Comparison of ENCODE assay signal across 1 cellular context in the genomic region with DNA sequence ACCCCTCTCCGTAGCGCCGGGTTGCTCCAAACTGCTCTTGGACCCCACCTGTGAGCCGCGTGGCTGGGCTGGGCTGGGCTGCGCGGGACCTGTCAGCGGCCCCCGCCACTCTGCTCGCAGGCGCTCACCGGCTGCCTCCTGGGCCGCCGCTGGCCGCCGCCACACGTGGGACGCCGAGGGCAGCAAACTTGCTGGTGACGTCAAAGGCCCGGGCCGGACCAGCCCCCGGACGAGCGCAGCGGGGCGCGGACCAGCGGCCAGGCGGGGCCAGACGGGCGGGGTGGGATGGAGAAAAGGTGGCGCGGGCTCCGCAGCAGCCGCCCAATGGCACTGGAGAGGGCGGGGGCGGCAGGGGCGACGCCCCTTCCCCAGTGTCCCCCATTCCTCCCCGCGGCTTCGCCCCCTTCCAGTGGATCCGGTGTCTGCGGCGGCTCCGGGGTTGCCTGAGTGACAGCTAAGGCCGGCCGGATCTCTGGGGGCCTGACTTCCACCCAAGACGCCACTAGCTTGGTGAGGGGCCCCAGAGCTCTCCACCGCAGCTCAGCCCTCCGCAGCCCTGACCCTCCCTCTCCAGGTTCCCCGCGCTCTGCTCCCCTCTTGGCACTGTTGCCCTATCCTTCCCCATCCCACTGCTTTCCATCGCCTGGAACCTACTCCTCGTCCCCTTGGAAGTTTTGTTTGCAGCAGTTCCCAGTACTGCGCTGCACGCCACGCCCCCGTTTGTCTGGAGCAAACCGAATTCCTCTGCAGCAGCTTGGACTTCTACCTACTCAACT.
TF ChIP-seq lines count a peak whose summit lies in the region.

A gene (minus strand): TSS at position 154 of the 776 bp plus-strand sequence. CDS start 800 bp downstream, outside the sequence.

TF ChIP-seq in GM23338, 12 proteins besides CTCF, POLR2A, EP300 and RAD21 (continued from another document):
- TF ChIP-seq, protein P1, sequence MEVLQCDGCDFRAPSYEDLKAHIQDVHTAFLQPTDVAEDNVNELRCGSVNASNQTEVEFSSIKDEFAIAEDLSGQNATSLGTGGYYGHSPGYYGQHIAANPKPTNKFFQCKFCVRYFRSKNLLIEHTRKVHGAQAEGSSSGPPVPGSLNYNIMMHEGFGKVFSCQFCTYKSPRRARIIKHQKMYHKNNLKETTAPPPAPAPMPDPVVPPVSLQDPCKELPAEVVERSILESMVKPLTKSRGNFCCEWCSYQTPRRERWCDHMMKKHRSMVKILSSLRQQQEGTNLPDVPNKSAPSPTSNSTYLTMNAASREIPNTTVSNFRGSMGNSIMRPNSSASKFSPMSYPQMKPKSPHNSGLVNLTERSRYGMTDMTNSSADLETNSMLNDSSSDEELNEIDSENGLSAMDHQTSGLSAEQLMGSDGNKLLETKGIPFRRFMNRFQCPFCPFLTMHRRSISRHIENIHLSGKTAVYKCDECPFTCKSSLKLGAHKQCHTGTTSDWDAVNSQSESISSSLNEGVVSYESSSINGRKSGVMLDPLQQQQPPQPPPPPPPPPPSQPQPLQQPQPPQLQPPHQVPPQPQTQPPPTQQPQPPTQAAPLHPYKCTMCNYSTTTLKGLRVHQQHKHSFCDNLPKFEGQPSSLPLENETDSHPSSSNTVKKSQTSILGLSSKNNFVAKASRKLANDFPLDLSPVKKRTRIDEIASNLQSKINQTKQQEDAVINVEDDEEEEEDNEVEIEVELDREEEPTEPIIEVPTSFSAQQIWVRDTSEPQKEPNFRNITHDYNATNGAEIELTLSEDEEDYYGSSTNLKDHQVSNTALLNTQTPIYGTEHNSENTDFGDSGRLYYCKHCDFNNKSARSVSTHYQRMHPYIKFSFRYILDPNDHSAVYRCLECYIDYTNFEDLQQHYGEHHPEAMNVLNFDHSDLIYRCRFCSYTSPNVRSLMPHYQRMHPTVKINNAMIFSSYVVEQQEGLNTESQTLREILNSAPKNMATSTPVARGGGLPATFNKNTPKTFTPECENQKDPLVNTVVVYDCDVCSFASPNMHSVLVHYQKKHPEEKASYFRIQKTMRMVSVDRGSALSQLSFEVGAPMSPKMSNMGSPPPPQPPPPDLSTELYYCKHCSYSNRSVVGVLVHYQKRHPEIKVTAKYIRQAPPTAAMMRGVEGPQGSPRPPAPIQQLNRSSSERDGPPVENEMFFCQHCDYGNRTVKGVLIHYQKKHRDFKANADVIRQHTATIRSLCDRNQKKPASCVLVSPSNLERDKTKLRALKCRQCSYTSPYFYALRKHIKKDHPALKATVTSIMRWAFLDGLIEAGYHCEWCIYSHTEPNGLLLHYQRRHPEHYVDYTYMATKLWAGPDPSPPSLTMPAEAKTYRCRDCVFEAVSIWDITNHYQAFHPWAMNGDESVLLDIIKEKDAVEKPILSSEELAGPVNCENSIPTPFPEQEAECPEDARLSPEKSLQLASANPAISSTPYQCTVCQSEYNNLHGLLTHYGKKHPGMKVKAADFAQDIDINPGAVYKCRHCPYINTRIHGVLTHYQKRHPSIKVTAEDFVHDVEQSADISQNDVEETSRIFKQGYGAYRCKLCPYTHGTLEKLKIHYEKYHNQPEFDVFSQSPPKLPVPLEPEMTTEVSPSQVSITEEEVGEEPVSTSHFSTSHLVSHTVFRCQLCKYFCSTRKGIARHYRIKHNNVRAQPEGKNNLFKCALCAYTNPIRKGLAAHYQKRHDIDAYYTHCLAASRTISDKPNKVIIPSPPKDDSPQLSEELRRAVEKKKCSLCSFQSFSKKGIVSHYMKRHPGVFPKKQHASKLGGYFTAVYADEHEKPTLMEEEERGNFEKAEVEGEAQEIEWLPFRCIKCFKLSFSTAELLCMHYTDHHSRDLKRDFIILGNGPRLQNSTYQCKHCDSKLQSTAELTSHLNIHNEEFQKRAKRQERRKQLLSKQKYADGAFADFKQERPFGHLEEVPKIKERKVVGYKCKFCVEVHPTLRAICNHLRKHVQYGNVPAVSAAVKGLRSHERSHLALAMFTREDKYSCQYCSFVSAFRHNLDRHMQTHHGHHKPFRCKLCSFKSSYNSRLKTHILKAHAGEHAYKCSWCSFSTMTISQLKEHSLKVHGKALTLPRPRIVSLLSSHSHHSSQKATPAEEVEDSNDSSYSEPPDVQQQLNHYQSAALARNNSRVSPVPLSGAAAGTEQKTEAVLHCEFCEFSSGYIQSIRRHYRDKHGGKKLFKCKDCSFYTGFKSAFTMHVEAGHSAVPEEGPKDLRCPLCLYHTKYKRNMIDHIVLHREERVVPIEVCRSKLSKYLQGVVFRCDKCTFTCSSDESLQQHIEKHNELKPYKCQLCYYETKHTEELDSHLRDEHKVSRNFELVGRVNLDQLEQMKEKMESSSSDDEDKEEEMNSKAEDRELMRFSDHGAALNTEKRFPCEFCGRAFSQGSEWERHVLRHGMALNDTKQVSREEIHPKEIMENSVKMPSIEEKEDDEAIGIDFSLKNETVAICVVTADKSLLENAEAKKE (CRISPR knock-in tag; IDR thresholded peaks at IDR 0.05): peak; percentile 6; the same call in 1 of the 2 replicates
- TF ChIP-seq, protein P2, sequence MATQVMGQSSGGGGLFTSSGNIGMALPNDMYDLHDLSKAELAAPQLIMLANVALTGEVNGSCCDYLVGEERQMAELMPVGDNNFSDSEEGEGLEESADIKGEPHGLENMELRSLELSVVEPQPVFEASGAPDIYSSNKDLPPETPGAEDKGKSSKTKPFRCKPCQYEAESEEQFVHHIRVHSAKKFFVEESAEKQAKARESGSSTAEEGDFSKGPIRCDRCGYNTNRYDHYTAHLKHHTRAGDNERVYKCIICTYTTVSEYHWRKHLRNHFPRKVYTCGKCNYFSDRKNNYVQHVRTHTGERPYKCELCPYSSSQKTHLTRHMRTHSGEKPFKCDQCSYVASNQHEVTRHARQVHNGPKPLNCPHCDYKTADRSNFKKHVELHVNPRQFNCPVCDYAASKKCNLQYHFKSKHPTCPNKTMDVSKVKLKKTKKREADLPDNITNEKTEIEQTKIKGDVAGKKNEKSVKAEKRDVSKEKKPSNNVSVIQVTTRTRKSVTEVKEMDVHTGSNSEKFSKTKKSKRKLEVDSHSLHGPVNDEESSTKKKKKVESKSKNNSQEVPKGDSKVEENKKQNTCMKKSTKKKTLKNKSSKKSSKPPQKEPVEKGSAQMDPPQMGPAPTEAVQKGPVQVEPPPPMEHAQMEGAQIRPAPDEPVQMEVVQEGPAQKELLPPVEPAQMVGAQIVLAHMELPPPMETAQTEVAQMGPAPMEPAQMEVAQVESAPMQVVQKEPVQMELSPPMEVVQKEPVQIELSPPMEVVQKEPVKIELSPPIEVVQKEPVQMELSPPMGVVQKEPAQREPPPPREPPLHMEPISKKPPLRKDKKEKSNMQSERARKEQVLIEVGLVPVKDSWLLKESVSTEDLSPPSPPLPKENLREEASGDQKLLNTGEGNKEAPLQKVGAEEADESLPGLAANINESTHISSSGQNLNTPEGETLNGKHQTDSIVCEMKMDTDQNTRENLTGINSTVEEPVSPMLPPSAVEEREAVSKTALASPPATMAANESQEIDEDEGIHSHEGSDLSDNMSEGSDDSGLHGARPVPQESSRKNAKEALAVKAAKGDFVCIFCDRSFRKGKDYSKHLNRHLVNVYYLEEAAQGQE (IDR thresholded peaks at IDR 0.05; ENCODE audit: unreplicated experiment): no peak
